1 cellular context compared by ENCODE assay signal in genomic region chr11:115117931-115118479, GRCh38.
TF ChIP-seq lines count a peak whose summit lies in the region.

No MANE protein-coding gene starts in this region.

TF ChIP-seq in H1, 55 proteins besides CTCF, POLR2A, EP300 and RAD21:
- TF ChIP-seq RBBP5 (IDR thresholded peaks at IDR 0.05; ENCODE audit: borderline replicate concordance, low read depth, low read length): no peak
- TF ChIP-seq NANOG (IDR thresholded peaks at IDR 0.05; ENCODE audit: insufficient read depth, low read depth, low read length, poor library complexity, severe bottlenecking): peak; percentile 77
